26 cellular contexts compared by ENCODE assay signal in genomic region chr7:23336799-23337283, GRCh38.
"Had no signal": no experiment of that assay in that cellular context is flagged by ENCODE, and none has a peak within 500 bp of the region (broad histone marks: within the 10 kb centered on the region; RNA-seq: fewer than 3 reads in every experiment).

No MANE protein-coding gene starts in this region.

- H3K27me3 Mint-ChIP-seq: stimulated activated naive B cell treated with anti-CD40 and anti-IgM and Interleukin-4, amounts not matched to agents 10 μg/mL and 1 μg/mL and 100 μg/mL, for 72 hours had no signal

- H3K27ac ChIP-seq: hepatocyte, left ventricle myocardium inferior, pancreas, prostate gland, skin epidermis, stomach, testis, tibial artery, upper lobe of right lung had no signal

- H3K4me1 Mint-ChIP-seq: neural crest cell had no signal

- DNase-seq: islet precursor cell; left ventricle myocardium inferior; midbrain; mucosa of descending colon; naive thymus-derived CD4-positive, alpha-beta T cell; nucleus accumbens; pancreas; posterior cingulate gyrus; retina; right cardiac atrium; stimulated activated CD4-positive, alpha-beta T cell treated with anti-CD3 and anti-CD28 coated beads, Interleukin-12 subunit alpha, Interleukin-12 subunit beta, amount 100 ng/mL, for 4 hours; stimulated activated CD4-positive, alpha-beta T cell treated with anti-CD3 and anti-CD28 coated beads, Interleukin-15, amount 100 ng/mL, for 24 hours; stimulated activated CD4-positive, alpha-beta T cell treated with anti-CD3 and anti-CD28 coated beads, Interleukin-2, amount 100 ng/mL, for 24 hours; stimulated activated CD4-positive, alpha-beta T cell treated with anti-CD3 and anti-CD28 coated beads, Interleukin-4, amount 100 ng/mL, for 1 hour; stimulated activated naive B cell treated with anti-CD40 and anti-IgM and Interleukin-4, amounts not matched to agents 10 μg/mL and 1 μg/mL and 100 μg/mL, for 72 hours; stimulated activated naive CD8-positive, alpha-beta T cell treated with anti-CD3 and anti-CD28 coated beads, Interleukin-15, Interleukin-2, amounts not matched to agents 100 U/mL and 50 U/mL, for 24 hours; stomach; testis; tibial artery; trophoblast cell; upper lobe of right lung had no signal

- H3K27ac Mint-ChIP-seq: naive thymus-derived CD4-positive, alpha-beta T cell; natural killer cell treated with Interleukin-12 subunit alpha and Interleukin-12 subunit beta and Interleukin-15 and Interleukin-18, amount 100 ng/mL, for 72 hours; stimulated activated naive B cell treated with anti-CD40 and anti-IgM and Interleukin-4, amounts not matched to agents 10 μg/mL and 1 μg/mL and 100 μg/mL, for 72 hours had no signal

- H3K9me3 Mint-ChIP-seq: natural killer cell treated with Interleukin-12 subunit alpha and Interleukin-12 subunit beta and Interleukin-15 and Interleukin-18, amount 100 ng/mL, for 72 hours had no signal

- H3K36me3 Mint-ChIP-seq: natural killer cell treated with Interleukin-12 subunit alpha and Interleukin-12 subunit beta and Interleukin-15 and Interleukin-18, amount 100 ng/mL, for 72 hours had no signal

- H3K4me3 Mint-ChIP-seq: naive thymus-derived CD4-positive, alpha-beta T cell; natural killer cell treated with Interleukin-12 subunit alpha and Interleukin-12 subunit beta and Interleukin-15 and Interleukin-18, amount 100 ng/mL, for 72 hours; neural crest cell; stimulated activated naive B cell treated with anti-CD40 and anti-IgM and Interleukin-4, amounts not matched to agents 10 μg/mL and 1 μg/mL and 100 μg/mL, for 72 hours had no signal
